ENCODE assay signal across 1 cellular context in genomic region chr6:141467041-141467440, GRCh38.
TF ChIP-seq lines count a peak whose summit lies in the region.

No MANE protein-coding gene starts in this region.

TF ChIP-seq in HepG2, 621 proteins besides CTCF, POLR2A, EP300 and RAD21 (continued from another document):
- TF ChIP-seq LRRFIP1 (CRISPR knock-in tag; conservative IDR thresholded peaks at IDR 0.05), result no peak
